38 cellular contexts compared by ENCODE assay signal in genomic region chr16:64307431-64307830, GRCh38.
"Had no signal": no experiment of that assay in that cellular context is flagged by ENCODE, and none has a peak within 500 bp of the region (broad histone marks: within the 10 kb centered on the region; RNA-seq: fewer than 3 reads in every experiment).

No MANE protein-coding gene starts in this region.

- H3K27ac Mint-ChIP-seq: activated CD4-positive, alpha-beta memory T cell treated with anti-CD3 and anti-CD28 coated beads, Interleukin-2, amount 10 ng/mL, durations not matched to agents 7 days and 5 days; activated CD4-positive, alpha-beta T cell treated with anti-CD3 and anti-CD28 coated beads for 36 hours; activated CD4-positive, alpha-beta T cell treated with anti-CD3 and anti-CD28 coated beads, Interleukin-2, amount 10 ng/mL, durations not matched to agents 7 days and 5 days; activated CD8-positive, alpha-beta memory T cell treated with anti-CD3 and anti-CD28 coated beads, Interleukin-2, amount 10 ng/mL, durations not matched to agents 7 days and 5 days; activated CD8-positive, alpha-beta T cell treated with anti-CD3 and anti-CD28 coated beads, Interleukin-2, amount 10 ng/mL, durations not matched to agents 7 days and 5 days; activated naive CD8-positive, alpha-beta T cell; activated naive CD8-positive, alpha-beta T cell treated with anti-CD3 and anti-CD28 coated beads, Interleukin-2, amount 10 ng/mL, durations not matched to agents 7 days and 5 days; activated naive CD8-positive, alpha-beta T cell treated with anti-CD3 and anti-CD28 coated beads, Interleukin-2, amount 50 U/mL, for 24 hours; activated T-cell treated with anti-CD3 and anti-CD28 coated beads, Interleukin-2, amount 50 U/mL, for 24 hours; activated T-helper 2 cell treated with anti-CD3 and anti-CD28 coated beads, Interferon-gamma antibody, Interleukin-2, Interleukin-4, amounts not matched to agents 10 μg/mL and 5 μg/mL and 100 μg/mL, durations not matched to agents 14 hours and 24 hours and 36 hours; brain; T-helper 1 cell treated with Interleukin-12 subunit alpha and Interleukin-12 subunit beta and Interleukin-4 antibody, amounts not matched to agents 30 μg/mL and 1 μg/mL, for 36 hours; T-helper 2 cell treated with Interferon-gamma antibody and Interleukin-4, amounts not matched to agents 5 μg/mL and 100 μg/mL, for 36 hours had no signal

- DNase-seq: activated CD4-positive, alpha-beta memory T cell treated with anti-CD3 and anti-CD28 coated beads, Interleukin-2, amount 10 ng/mL, durations not matched to agents 7 days and 5 days; activated CD4-positive, alpha-beta T cell treated with anti-CD3 and anti-CD28 coated beads for 1 hour; activated CD4-positive, alpha-beta T cell treated with anti-CD3 and anti-CD28 coated beads for 36 hours; activated CD4-positive, alpha-beta T cell treated with anti-CD3 and anti-CD28 coated beads for 48 hours; activated CD4-positive, alpha-beta T cell treated with anti-CD3 and anti-CD28 coated beads, Interleukin-2, amount 10 ng/mL, durations not matched to agents 7 days and 5 days; activated CD4-positive, alpha-beta T cell treated with anti-CD3 and anti-CD28 coated beads, Interleukin-2, amount 50 U/mL, for 48 hours; activated CD4-positive, CD25-positive, alpha-beta regulatory T cell; activated CD8-positive, alpha-beta memory T cell treated with anti-CD3 and anti-CD28 coated beads for 24 hours; activated CD8-positive, alpha-beta memory T cell treated with anti-CD3 and anti-CD28 coated beads, Interleukin-2, amount 10 ng/mL, durations not matched to agents 7 days and 5 days; activated CD8-positive, alpha-beta memory T cell treated with anti-CD3 and anti-CD28 coated beads, Interleukin-2, amount 50 U/mL, for 48 hours; activated CD8-positive, alpha-beta T cell treated with anti-CD3 and anti-CD28 coated beads, Interleukin-2, amount 10 ng/mL, durations not matched to agents 7 days and 5 days; activated effector memory CD4-positive, alpha-beta T cell treated with Interleukin-2 at 50 U/mL for 16 hours; activated gamma-delta T cell; activated naive CD4-positive, alpha-beta T cell treated with anti-CD3 and anti-CD28 coated beads, Interleukin-2, amount 50 U/mL, for 16 hours; activated naive CD4-positive, alpha-beta T cell treated with Interleukin-2 at 50 U/mL for 16 hours; activated naive CD8-positive, alpha-beta T cell treated with anti-CD3 and anti-CD28 coated beads, Interleukin-2, amount 10 ng/mL, durations not matched to agents 7 days and 5 days; activated naive CD8-positive, alpha-beta T cell treated with anti-CD3 and anti-CD28 coated beads, Interleukin-2, amount 50 U/mL, for 24 hours; activated T-cell treated with anti-CD3 and anti-CD28 coated beads, Interleukin-2, amount 50 U/mL, for 24 hours; activated T-cell treated with anti-CD3 and anti-CD28 coated beads, Interleukin-2, amount 50 U/mL, for 48 hours; amygdala; anterior cingulate cortex; caudate nucleus; cerebellar nuclear complex; T-helper 1 cell; T-helper 2 cell; T-helper 9 cell had no signal

- H3K27me3 Mint-ChIP-seq: activated CD4-positive, alpha-beta memory T cell treated with anti-CD3 and anti-CD28 coated beads, Interleukin-2, amount 10 ng/mL, durations not matched to agents 7 days and 5 days; activated CD4-positive, alpha-beta T cell treated with anti-CD3 and anti-CD28 coated beads for 36 hours; activated CD4-positive, alpha-beta T cell treated with anti-CD3 and anti-CD28 coated beads, Interleukin-2, amount 10 ng/mL, durations not matched to agents 7 days and 5 days; activated CD8-positive, alpha-beta memory T cell treated with anti-CD3 and anti-CD28 coated beads, Interleukin-2, amount 10 ng/mL, durations not matched to agents 7 days and 5 days; activated naive CD8-positive, alpha-beta T cell; activated naive CD8-positive, alpha-beta T cell treated with anti-CD3 and anti-CD28 coated beads, Interleukin-2, amount 10 ng/mL, durations not matched to agents 7 days and 5 days; activated naive CD8-positive, alpha-beta T cell treated with anti-CD3 and anti-CD28 coated beads, Interleukin-2, amount 50 U/mL, for 24 hours; activated T-cell treated with anti-CD3 and anti-CD28 coated beads, Interleukin-2, amount 50 U/mL, for 24 hours; central memory CD8-positive, alpha-beta T cell had no signal

- H3K27me3 ChIP-seq: ascending aorta, cardiac muscle cell had no signal

- H3K36me3 ChIP-seq: ascending aorta, cardiac muscle cell had no signal

- FAIRE-seq: bronchial epithelial cell, TTC549 had no signal

- H3K27ac ChIP-seq: ascending aorta, cardiac muscle cell, VCaP had no signal

- H3K4me3 Mint-ChIP-seq: activated CD4-positive, alpha-beta memory T cell treated with anti-CD3 and anti-CD28 coated beads, Interleukin-2, amount 10 ng/mL, durations not matched to agents 7 days and 5 days; activated CD4-positive, alpha-beta T cell treated with anti-CD3 and anti-CD28 coated beads for 36 hours; activated CD4-positive, alpha-beta T cell treated with anti-CD3 and anti-CD28 coated beads, Interleukin-2, amount 10 ng/mL, durations not matched to agents 7 days and 5 days; activated CD8-positive, alpha-beta memory T cell treated with anti-CD3 and anti-CD28 coated beads, Interleukin-2, amount 10 ng/mL, durations not matched to agents 7 days and 5 days; activated CD8-positive, alpha-beta T cell treated with anti-CD3 and anti-CD28 coated beads, Interleukin-2, amount 10 ng/mL, durations not matched to agents 7 days and 5 days; activated naive CD8-positive, alpha-beta T cell; activated naive CD8-positive, alpha-beta T cell treated with anti-CD3 and anti-CD28 coated beads, Interleukin-2, amount 10 ng/mL, durations not matched to agents 7 days and 5 days; activated naive CD8-positive, alpha-beta T cell treated with anti-CD3 and anti-CD28 coated beads, Interleukin-2, amount 50 U/mL, for 24 hours; activated T-cell treated with anti-CD3 and anti-CD28 coated beads, Interleukin-2, amount 50 U/mL, for 24 hours; brain; central memory CD8-positive, alpha-beta T cell; T-helper 1 cell treated with Interleukin-12 subunit alpha and Interleukin-12 subunit beta and Interleukin-4 antibody, amounts not matched to agents 30 μg/mL and 1 μg/mL, for 36 hours; T-helper 2 cell treated with Interferon-gamma antibody and Interleukin-4, amounts not matched to agents 5 μg/mL and 100 μg/mL, for 36 hours had no signal

- H3K4me1 Mint-ChIP-seq: activated CD4-positive, alpha-beta memory T cell treated with anti-CD3 and anti-CD28 coated beads, Interleukin-2, amount 10 ng/mL, durations not matched to agents 7 days and 5 days; activated CD4-positive, alpha-beta T cell treated with anti-CD3 and anti-CD28 coated beads for 36 hours; activated CD4-positive, alpha-beta T cell treated with anti-CD3 and anti-CD28 coated beads, Interleukin-2, amount 10 ng/mL, durations not matched to agents 7 days and 5 days; activated CD8-positive, alpha-beta memory T cell treated with anti-CD3 and anti-CD28 coated beads, Interleukin-2, amount 10 ng/mL, durations not matched to agents 7 days and 5 days; activated naive CD8-positive, alpha-beta T cell treated with anti-CD3 and anti-CD28 coated beads, Interleukin-2, amount 10 ng/mL, durations not matched to agents 7 days and 5 days; activated naive CD8-positive, alpha-beta T cell treated with anti-CD3 and anti-CD28 coated beads, Interleukin-2, amount 50 U/mL, for 24 hours; central memory CD8-positive, alpha-beta T cell had no signal

- H3K4me3 ChIP-seq: ascending aorta, cardiac muscle cell had no signal

- ATAC-seq: activated CD4-positive, alpha-beta T cell treated with anti-CD3 and anti-CD28 coated beads for 36 hours; activated CD4-positive, CD25-positive, alpha-beta regulatory T cell treated with anti-CD3 and anti-CD28 coated beads, Interleukin-2, amount 50 U/mL, for 24 hours; activated CD8-positive, alpha-beta memory T cell treated with anti-CD3 and anti-CD28 coated beads, Interleukin-2, amount 10 ng/mL, durations not matched to agents 7 days and 5 days; activated CD8-positive, alpha-beta T cell treated with anti-CD3 and anti-CD28 coated beads, Interleukin-2, amount 10 ng/mL, durations not matched to agents 7 days and 5 days; activated naive CD8-positive, alpha-beta T cell treated with anti-CD3 and anti-CD28 coated beads, Interleukin-2, amount 50 U/mL, for 24 hours had no signal

- H3K4me1 ChIP-seq: ascending aorta had no signal

- H3K36me3 Mint-ChIP-seq: activated CD8-positive, alpha-beta memory T cell treated with anti-CD3 and anti-CD28 coated beads, Interleukin-2, amount 10 ng/mL, durations not matched to agents 7 days and 5 days; activated naive CD8-positive, alpha-beta T cell; activated naive CD8-positive, alpha-beta T cell treated with anti-CD3 and anti-CD28 coated beads, Interleukin-2, amount 10 ng/mL, durations not matched to agents 7 days and 5 days had no signal

- H3K9me3 ChIP-seq: ascending aorta had no signal
